In genomic region chr9:34195143-34195542, GRCh38 we compare ENCODE assay signal across 18 cellular contexts. TPM values are rescaled to one million over a fixed set of nuclear protein-coding genes. Genes with fewer than 3 reads are reported as not detected.
DNase-seq lines count a peak whose midpoint lies in the region; ATAC-seq and TF ChIP-seq lines count a peak whose summit lies in the region.
"Had no signal": no experiment of that assay in that cellular context is flagged by ENCODE, and none has a peak within 500 bp of the region (broad histone marks: within the 10 kb centered on the region; RNA-seq: fewer than 3 reads in every experiment).

No MANE protein-coding gene starts in this region.

- peaks cover 8% of the 10 kb centered on the region for H3K36me3 Mint-ChIP-seq in activated naive CD4-positive, alpha-beta T cell treated with anti-CD3 and anti-CD28 coated beads, Interleukin-2, amount 50 U/mL, for 24 hours
- peaks cover 31% of the 10 kb centered on the region for H3K36me3 Mint-ChIP-seq in CD8-positive, alpha-beta T cell
- peaks cover 6% of the 10 kb centered on the region for H3K36me3 Mint-ChIP-seq in T-helper 17 cell (ENCODE audit: low read depth)
- H3K36me3 Mint-ChIP-seq in naive thymus-derived CD8-positive, alpha-beta T cell: peaks cover 7 to 44% (median 12%) of the 10 kb centered on the region in 3 donors

- CTCF ChIA-PET in CD8-positive, alpha-beta T cell (lab: Charles Lee): no interaction called here
- CTCF ChIA-PET in RWPE1 (lab: Yijun Ruan, JAX): interaction anchor here (0.6 kb wide), 1 partner anchor 39 kb away, joined by 3 read pairs; no protein-coding TSS in a partner anchor

- H3K27ac ChIP-seq in CD8-positive, alpha-beta T cell (ENCODE audit: low read depth, low read length): no peak overlapping the region
- H3K27ac ChIP-seq in RWPE1: no peak overlapping the region
- H3K27ac ChIP-seq: C4-2B had no signal

- H3K27me3 Mint-ChIP-seq in activated naive CD4-positive, alpha-beta T cell treated with anti-CD3 and anti-CD28 coated beads, Interleukin-2, amount 50 U/mL, for 24 hours: no peaks in the 10 kb centered on the region
- H3K27me3 Mint-ChIP-seq in CD8-positive, alpha-beta T cell (ENCODE audit: low read depth): no peaks in the 10 kb centered on the region
- H3K27me3 Mint-ChIP-seq in T-helper 17 cell: no peaks in the 10 kb centered on the region
- H3K27me3 Mint-ChIP-seq in naive thymus-derived CD8-positive, alpha-beta T cell: no peaks in the 10 kb centered on the region

- H3K4me1 ChIP-seq in CD8-positive, alpha-beta T cell (ENCODE audit: insufficient read depth, low read length): peaks cover 22% of the 10 kb centered on the region

- H3K27ac Mint-ChIP-seq in activated naive CD4-positive, alpha-beta T cell treated with anti-CD3 and anti-CD28 coated beads, Interleukin-2, amount 50 U/mL, for 24 hours: peak overlapping the region; percentile 79
- H3K27ac Mint-ChIP-seq in CD8-positive, alpha-beta T cell: peak overlapping the region; percentile 63
- peak overlapping the region; percentile 95 for H3K27ac Mint-ChIP-seq in T-helper 17 cell
- peak overlapping the region in 6 of 10 donors; percentile 11 to 74 (median 52) for H3K27ac Mint-ChIP-seq in naive thymus-derived CD8-positive, alpha-beta T cell
- H3K27ac Mint-ChIP-seq: H9 had no signal

- intact Hi-C loops in CD8-positive, alpha-beta T cell (cut with DNase I, micrococcal nuclease): no loop called here

- H3K9me3 ChIP-seq in CD8-positive, alpha-beta T cell (ENCODE audit: low read length): no peaks in the 10 kb centered on the region
- no peaks in the 10 kb centered on the region for H3K9me3 ChIP-seq in T-helper 17 cell (ENCODE audit: control insufficient read depth, low read length, poor library complexity, severe bottlenecking)

- DNase-seq in activated naive CD4-positive, alpha-beta T cell (lab: John Stamatoyannopoulos, UW): no peak
- DNase-seq in CD8-positive, alpha-beta T cell: no peak
- DNase-seq in T-helper 17 cell: no peak
- no peak for DNase-seq in naive thymus-derived CD8-positive, alpha-beta T cell
- no peak for DNase-seq in NCI-H345 (lab: John Stamatoyannopoulos, UW)
- DNase-seq in RWPE1 (ENCODE audit: low spot score): no peak
- DNase-seq: DND-41, H9, IMR-90, NCI-H1105, NCI-H146, NCI-H2029, NCI-H2227 treated with DMSO at 0.1 percent for 48 hours, NCI-H510A treated with DMSO at 0.1 percent for 48 hours, NCI-H774, Right ventricle myocardium superior had no signal

- no peak overlapping the region for H3K4me3 ChIP-seq in CD8-positive, alpha-beta T cell (ENCODE audit: low read depth, low read length)

- no peak for ATAC-seq in CD8-positive, alpha-beta T cell
- no peak for ATAC-seq in T-helper 17 cell
- no peak for ATAC-seq in naive thymus-derived CD8-positive, alpha-beta T cell

- H3K4me3 Mint-ChIP-seq in activated naive CD4-positive, alpha-beta T cell treated with anti-CD3 and anti-CD28 coated beads, Interleukin-2, amount 50 U/mL, for 24 hours: no peak overlapping the region
- H3K4me3 Mint-ChIP-seq in CD8-positive, alpha-beta T cell: no peak overlapping the region
- H3K4me3 Mint-ChIP-seq in T-helper 17 cell: peak overlapping the region; percentile 33
- peak overlapping the region in 1 of 10 donors; percentile 8 for H3K4me3 Mint-ChIP-seq in naive thymus-derived CD8-positive, alpha-beta T cell
- H3K4me3 Mint-ChIP-seq: H9 had no signal

- TF ChIP-seq CTCF in CD8-positive, alpha-beta T cell (IDR thresholded peaks at IDR 0.05): no peak
- no peak for TF ChIP-seq CTCF in RWPE1 (conservative IDR thresholded peaks at IDR 0.05; ENCODE audit: low read depth)

- POLR2A ChIA-PET in CD8-positive, alpha-beta T cell (lab: Charles Lee): no interaction called here
- POLR2A ChIA-PET in naive thymus-derived CD8-positive, alpha-beta T cell (lab: Charles Lee): no interaction called here
- POLR2A ChIA-PET in RWPE1 (lab: Yijun Ruan, JAX; ENCODE audit: low non-redundant PET): interaction anchor here (0.6 kb wide), 1 partner anchor 17 kb away, joined by 4 read pairs; no protein-coding TSS in a partner anchor

- no peaks in the 10 kb centered on the region for H3K9me3 Mint-ChIP-seq in activated naive CD4-positive, alpha-beta T cell treated with anti-CD3 and anti-CD28 coated beads, Interleukin-2, amount 50 U/mL, for 24 hours
- H3K9me3 Mint-ChIP-seq in CD8-positive, alpha-beta T cell: no peaks in the 10 kb centered on the region
- H3K9me3 Mint-ChIP-seq in naive thymus-derived CD8-positive, alpha-beta T cell: peaks cover 0 to 2% (median 0%) of the 10 kb centered on the region in 9 donors
- H3K9me3 Mint-ChIP-seq: H9 had no signal

- H3K4me1 Mint-ChIP-seq in activated naive CD4-positive, alpha-beta T cell treated with anti-CD3 and anti-CD28 coated beads, Interleukin-2, amount 50 U/mL, for 24 hours: peaks cover 63% of the 10 kb centered on the region
- H3K4me1 Mint-ChIP-seq in CD8-positive, alpha-beta T cell (ENCODE audit: low read depth): peaks cover 56% of the 10 kb centered on the region
- peaks cover 45% of the 10 kb centered on the region for H3K4me1 Mint-ChIP-seq in T-helper 17 cell
- peaks cover 27 to 66% (median 61%) of the 10 kb centered on the region in 4 donors for H3K4me1 Mint-ChIP-seq in naive thymus-derived CD8-positive, alpha-beta T cell

- H3K27me3 ChIP-seq in CD8-positive, alpha-beta T cell (ENCODE audit: insufficient read depth, low read length): no peaks in the 10 kb centered on the region

- H3K36me3 ChIP-seq in CD8-positive, alpha-beta T cell (ENCODE audit: insufficient read depth, low read length): no peaks in the 10 kb centered on the region

RNA-seq across cellular contexts. Expression of gene UBAP1, which starts 16.3 kb away (rescaled TPM):
- 10 to 100 TPM; 70.9 to 73.2 TPM for total RNA-seq in CD8-positive, alpha-beta T cell
- total RNA-seq in T-helper 17 cell: 10 to 100 TPM; 63.3 to 68.2 TPM
- 10 to 100 TPM; 38.9 to 40.2 TPM for total RNA-seq in naive thymus-derived CD8-positive, alpha-beta T cell
- polyA plus RNA-seq in naive thymus-derived CD8-positive, alpha-beta T cell: 10 to 100 TPM; 36.3 to 48.1 (median 36.5) TPM
